Comparison of ENCODE assay signal across 9 cellular contexts in genomic region chr1:50603274-50604271, GRCh38.
DNase-seq lines count a peak whose midpoint lies in the region; ATAC-seq and TF ChIP-seq lines count a peak whose summit lies in the region.
"Had no signal": no experiment of that assay in that cellular context is flagged by ENCODE, and none has a peak within 500 bp of the region (broad histone marks: within the 10 kb centered on the region; RNA-seq: fewer than 3 reads in every experiment).

No MANE protein-coding gene starts in this region.

- H3K27ac ChIP-seq in suprapubic skin: no peak overlapping the region
- H3K27ac ChIP-seq: HL-60 had no signal

- no peaks in the 10 kb centered on the region for H3K27me3 ChIP-seq in suprapubic skin

- peaks cover 12% of the 10 kb centered on the region for H3K4me1 ChIP-seq in suprapubic skin

- no peak for TF ChIP-seq EP300 in suprapubic skin (IDR thresholded peaks at IDR 0.05)

- peak; percentile 58 for ATAC-seq in GM19035 (IDR thresholded peaks at IDR 0.05; ENCODE audit: unreplicated experiment)
- ATAC-seq in HG03565 (IDR thresholded peaks at IDR 0.05; ENCODE audit: unreplicated experiment): no peak

- no peak for TF ChIP-seq POLR2A in suprapubic skin (IDR thresholded peaks at IDR 0.05)

- 51% methylated on average over 7 of the region's 7 CpGs for WGBS in suprapubic skin

- TF ChIP-seq CTCF in suprapubic skin (IDR thresholded peaks at IDR 0.05): no peak

- peak overlapping the region; percentile 21 for H3K4me3 ChIP-seq in suprapubic skin

- no peaks in the 10 kb centered on the region for H3K9me3 ChIP-seq in suprapubic skin

- peak; percentile 70 for DNase-seq in NCI-H1694 (lab: John Stamatoyannopoulos, UW)
- DNase-seq in dermis blood vessel endothelial cell: peak; percentile 85
- DNase-seq in suprapubic skin (ENCODE audit: low spot score in 2 of 2): no peak
- no peak for DNase-seq in hippocampal formation (lab: John Stamatoyannopoulos, UW)
- DNase-seq in superior temporal gyrus (ENCODE audit: extremely low spot score): no peak
- DNase-seq: activated effector memory CD4-positive, alpha-beta T cell treated with Interleukin-2 at 50 U/mL for 16 hours had no signal

- H3K36me3 ChIP-seq in suprapubic skin: no peaks in the 10 kb centered on the region

Comparison
In these comparisons a context has a peak if more than half of its experiments do, and no peak if none do; other contexts are left out.
1. DNase-seq: peak in NCI-H1694 (single experiment) and dermis blood vessel endothelial cell (single experiment); none in suprapubic skin (0 of 2), hippocampal formation (0 of 2) and superior temporal gyrus (single experiment).